Comparison of ENCODE assay signal across 10 cellular contexts in the genomic region with DNA sequence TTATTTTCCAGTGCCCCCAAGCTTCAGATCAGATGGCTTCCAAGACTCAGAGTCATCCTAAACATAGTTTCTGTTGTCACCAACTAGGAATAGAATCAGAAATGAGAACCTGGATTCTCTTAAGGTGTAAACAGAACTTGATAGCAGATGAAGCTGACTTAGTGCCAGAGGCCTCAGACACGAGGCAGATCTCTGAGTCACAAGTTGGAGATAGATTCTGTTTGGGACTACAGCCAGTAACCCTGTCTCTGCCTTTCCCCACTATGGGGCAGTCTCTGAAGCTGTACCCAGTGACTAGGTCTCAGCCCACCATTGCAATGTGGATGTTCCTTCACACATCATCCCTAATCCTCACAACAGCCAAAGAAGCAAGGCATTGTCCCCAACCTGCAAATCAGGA. TPM values are rescaled to one million over a fixed set of nuclear protein-coding genes. Genes with fewer than 3 reads are reported as not detected.
DNase-seq lines count a peak whose midpoint lies in the region; ATAC-seq and TF ChIP-seq lines count a peak whose summit lies in the region.
"Had no signal": no experiment of that assay in that cellular context is flagged by ENCODE, and none has a peak within 500 bp of the region (broad histone marks: within the 10 kb centered on the region; RNA-seq: fewer than 3 reads in every experiment).

No MANE protein-coding gene starts in this region.

- ATAC-seq in GM21576 (IDR thresholded peaks at IDR 0.05; ENCODE audit: unreplicated experiment) = no peak

- no peak overlapping the region for H3K27ac Mint-ChIP-seq in endothelial cell (ENCODE audit: unreplicated experiment)

- H3K4me3 Mint-ChIP-seq in endothelial cell (ENCODE audit: unreplicated experiment) = no peak overlapping the region

- no peak for TF ChIP-seq CTCF in endothelial cell (IDR thresholded peaks at IDR 0.05; ENCODE audit: unreplicated experiment)
- TF ChIP-seq CTCF in GM10248 (IDR thresholded peaks at IDR 0.05; ENCODE audit: control extremely low read depth, extremely low read depth, low read depth, missing control alignments) = no peak

- H3K4me1 Mint-ChIP-seq in endothelial cell (ENCODE audit: unreplicated experiment) = no peaks in the 10 kb centered on the region

- peaks cover 23% of the 10 kb centered on the region for H3K36me3 Mint-ChIP-seq in endothelial cell (ENCODE audit: low read depth, unreplicated experiment)

- H3K27me3 Mint-ChIP-seq in endothelial cell (ENCODE audit: unreplicated experiment) = no peaks in the 10 kb centered on the region

- CTCF ChIA-PET in GM10248 (lab: Yijun Ruan, JAX) = interaction anchor here (1.0 to 8.6 kb wide), 6 partner anchors 9 to 235 kb away, joined by 3 to 96 read pairs (median 8); no protein-coding TSS in a partner anchor

- peaks cover 7% of the 10 kb centered on the region for H3K9me3 Mint-ChIP-seq in endothelial cell (ENCODE audit: unreplicated experiment)

- DNase-seq in AG08396 (ENCODE audit: low spot score) (peak; percentile 85), LHCN-M2 (ENCODE audit: low read depth) (peak; percentile 70), dermis blood vessel endothelial cell (peak; percentile 28), iris pigment epithelial cell (ENCODE audit: low read depth) (peak; percentile 94), endothelial cell (ENCODE audit: low spot score) (no peak), GM10248 (ENCODE audit: extremely low spot score) (no peak)
- DNase-seq in stimulated activated CD8-positive, alpha-beta memory T cell treated with anti-CD3 and anti-CD28 coated beads, Interleukin-4, amount 100 ng/mL, for 48 hours = no peak
- DNase-seq: NCI-H2227 treated with DMSO at 0.1 percent for 48 hours, SHP77 had no signal

- POLR2A ChIA-PET in GM10248 (lab: Yijun Ruan, JAX) = no interaction called here

RNA-seq across cellular contexts. Expression of gene NEU3, which starts 25.4 kb away (rescaled TPM):
- total RNA-seq in LHCN-M2 (2014; rRNA removed) (7.7 and 8.8 TPM in 2 replicates), dermis blood vessel endothelial cell (7.0 and 8.3 TPM in 2 replicates), endothelial cell (ENCODE audit: unreplicated experiment) (11.8 TPM)
- polyA plus RNA-seq in LHCN-M2 (2012) = 3.1 TPM

Comparison
In these comparisons a context has a peak if more than half of its experiments do, and no peak if none do; other contexts are left out.
1. DNase-seq: peak in AG08396 (single experiment), LHCN-M2 (single experiment), dermis blood vessel endothelial cell (single experiment) and iris pigment epithelial cell (single experiment); none in endothelial cell (single experiment), stimulated activated CD8-positive, alpha-beta memory T cell treated with anti-CD3 and anti-CD28 coated beads, Interleukin-4, amount 100 ng/mL, for 48 hours (single experiment) and GM10248 (single experiment).